In the genomic region with DNA sequence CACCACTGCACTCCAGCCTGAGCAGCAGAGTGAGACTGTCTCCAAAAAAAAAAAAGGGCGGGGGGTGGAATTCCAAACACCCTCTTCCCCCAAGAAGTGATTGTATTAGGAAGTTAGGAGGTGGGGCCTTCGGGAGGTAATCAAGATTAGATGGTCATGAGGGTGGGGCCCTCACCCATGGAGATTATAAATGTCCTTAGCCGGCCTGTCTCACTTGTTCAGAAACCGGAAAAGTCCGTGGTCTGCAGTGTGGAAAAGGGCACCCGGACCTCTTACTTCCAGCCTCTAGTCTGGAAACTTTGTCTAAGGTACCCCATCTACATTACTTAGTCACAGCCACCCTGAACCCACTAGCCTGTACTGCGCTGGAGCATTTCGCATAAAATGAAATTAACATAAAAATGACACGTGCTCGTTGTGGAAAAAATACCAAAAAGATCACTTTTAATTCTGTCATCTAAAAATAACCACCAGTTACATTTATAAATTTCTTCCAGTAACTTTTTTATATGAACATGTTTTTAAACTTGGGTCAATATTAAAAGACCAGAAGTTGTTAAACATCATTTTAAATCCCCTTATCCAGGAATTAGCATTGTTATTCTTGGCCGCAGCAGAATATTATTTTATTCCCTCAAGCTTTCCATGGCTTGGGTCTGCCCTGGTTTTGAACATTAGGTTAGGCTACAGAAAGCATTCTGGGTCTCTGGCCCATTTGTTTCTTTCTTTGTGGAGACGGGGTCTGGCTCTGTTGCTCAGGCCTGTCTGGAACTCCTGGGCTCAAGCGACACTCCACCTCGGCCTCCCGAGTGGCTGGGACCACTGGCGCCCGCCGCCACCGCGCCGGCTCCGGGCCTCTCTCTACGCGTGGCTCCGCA, we compare ENCODE assay signal across 7 cellular contexts. TPM values are rescaled to one million over a fixed set of nuclear protein-coding genes. Genes with fewer than 3 reads are reported as not detected.
A peak's percentile ranks its signal among the peaks of the same experiment; 100 is the strongest.
DNase-seq lines count a peak whose midpoint lies in the region; ATAC-seq and TF ChIP-seq lines count a peak whose summit lies in the region.

No MANE protein-coding gene starts in this region.

- H3K27ac Mint-ChIP-seq in nephron progenitor cell, result peak overlapping the region; percentile 100

- CTCF ChIA-PET in HCT116 (lab: Charles Lee), result interaction anchor here (1.0 kb wide), 1 partner anchor 239 kb away, joined by 4 read pairs; no protein-coding TSS in a partner anchor

- H3K27me3 Mint-ChIP-seq in nephron progenitor cell (ENCODE audit: low read depth, poor library complexity), result no peaks in the 10 kb centered on the region

- peak overlapping the region; percentile 95 for H3K4me3 Mint-ChIP-seq in nephron progenitor cell

- H3K79me2 ChIP-seq in HCT116 (ENCODE audit: insufficient read depth, low read length), result peaks cover 49% of the 10 kb centered on the region

- H3K36me3 ChIP-seq in HCT116 (ENCODE audit: control insufficient read depth in 1 of 2, insufficient read depth in 2 of 2, low read length in 2 of 2) (peaks cover 7 to 17% of the 10 kb centered on the region in 2 experiments), SK-N-MC (ENCODE audit: insufficient read depth, low read length) (peaks cover 27% of the 10 kb centered on the region)
- H3K36me3 ChIP-seq in effector memory CD4-positive, alpha-beta T cell (ENCODE audit: control insufficient read depth, insufficient read depth, low read length), result no peaks in the 10 kb centered on the region

- TSS peak; percentile 87 for BruUV-seq in HCT116 (replicated peaks; lab: Mats Ljungman, UMichigan)

- H3K4me1 ChIP-seq in HCT116 (ENCODE audit: control insufficient read depth in 1 of 2, insufficient read depth in 2 of 2, low read length in 2 of 2), result peaks cover 15 to 36% of the 10 kb centered on the region in 2 experiments
- H3K4me1 ChIP-seq in effector memory CD4-positive, alpha-beta T cell (ENCODE audit: control insufficient read depth, insufficient read depth, low read length, poor library complexity, severe bottlenecking), result peaks cover 22% of the 10 kb centered on the region

- peaks cover 47% of the 10 kb centered on the region for H3K4me1 Mint-ChIP-seq in nephron progenitor cell

- H3K36me3 Mint-ChIP-seq in nephron progenitor cell (ENCODE audit: low read depth), result peaks cover 25% of the 10 kb centered on the region

- intact Hi-C loops in HCT116 (cut with micrococcal nuclease), result loop anchor here (10.0 kb wide), 1 partner anchor 795 kb away; no protein-coding TSS in a partner anchor

- RAD21 ChIA-PET in HCT116 (lab: Charles Lee; ENCODE audit: low non-redundant PET in 1 of 2, low total read pairs in 2 of 2, uncharacterized antibody in 2 of 2, unreplicated experiment in 2 of 2), result no interaction called here

- H3K9me3 ChIP-seq in HCT116 (ENCODE audit: control insufficient read depth in 1 of 2, insufficient read depth in 1 of 2, low read depth in 1 of 2, low read length in 2 of 2) (no peaks in the 10 kb centered on the region), SK-N-MC (ENCODE audit: low read depth, low read length) (no peaks in the 10 kb centered on the region)
- H3K9me3 ChIP-seq in effector memory CD4-positive, alpha-beta T cell (ENCODE audit: control insufficient read depth, low read length), result no peaks in the 10 kb centered on the region

- no peaks in the 10 kb centered on the region for H3K27me3 ChIP-seq in HCT116 (ENCODE audit: insufficient read depth, low read length)
- no peaks in the 10 kb centered on the region for H3K27me3 ChIP-seq in effector memory CD4-positive, alpha-beta T cell (replicated peaks; ENCODE audit: control insufficient read depth, insufficient read depth, low read length, poor library complexity, severe bottlenecking)

- peaks cover 30% of the 10 kb centered on the region; the same call in 1 of the 2 replicates for H4K20me1 ChIP-seq in HCT116 (ENCODE audit: insufficient read depth)

- TF ChIP-seq RAD21 in HCT116 (IDR thresholded peaks at IDR 0.05; ENCODE audit: low read depth), result no peak

- H2AFZ ChIP-seq in HCT116 (ENCODE audit: low read depth, low read length, poor library complexity, severe bottlenecking), result no peak overlapping the region

- DNase-seq in HCT116 (ENCODE audit: low read depth, low spot score), result peak; percentile 41
- no peak for DNase-seq in SK-N-MC (ENCODE audit: low read depth, low spot score)
- no peak for DNase-seq in effector memory CD4-positive, alpha-beta T cell
- DNase-seq in nephron progenitor cell, result no peak
- DNase-seq in DMS79 (lab: John Stamatoyannopoulos, UW), result no peak
- no peak for DNase-seq in NOMO-1 treated with DMSO at 0.1 percent for 48 hours (lab: John Stamatoyannopoulos, UW; ENCODE audit: unreplicated experiment)

- POLR2A ChIA-PET in HCT116 (lab: Charles Lee), result interaction anchor here (0.8 to 1.0 kb wide), 2 partner anchors 9 to 136 kb away, joined by 3 to 4 read pairs; a partner anchor contains a TSS

- H3K27ac ChIP-seq in HCT116 (ENCODE audit: low read depth, low read length) (peak overlapping the region; percentile 94), SK-N-MC (peak overlapping the region; percentile 98)
- peak overlapping the region; percentile 99 for H3K27ac ChIP-seq in effector memory CD4-positive, alpha-beta T cell (ENCODE audit: insufficient read depth, low read length, poor library complexity, severe bottlenecking)

- no peaks in the 10 kb centered on the region for H3K9me2 ChIP-seq in HCT116 (ENCODE audit: insufficient read depth)

- H3K4me3 ChIP-seq in HCT116 (replicated peaks in 1 of 2; ENCODE audit: low read depth in 1 of 2, low read length in 2 of 2), result peak overlapping the region; percentile 78 to 93
- peak overlapping the region; percentile 95 for H3K4me3 ChIP-seq in SK-N-MC
- H3K4me3 ChIP-seq in effector memory CD4-positive, alpha-beta T cell (ENCODE audit: insufficient read depth, low read depth, low read length, poor library complexity, severe bottlenecking), result peak overlapping the region; percentile 72

- TF ChIP-seq CTCF in HCT116 (IDR thresholded peaks at IDR 0.05 in 2 of 3, conservative IDR thresholded peaks at IDR 0.05 in 1 of 3; ENCODE audit: borderline replicate concordance in 1 of 3, insufficient read depth in 1 of 3, low read depth in 2 of 3, low read length in 2 of 3) (no peak), nephron progenitor cell (IDR thresholded peaks at IDR 0.05) (no peak)

- TF ChIP-seq POLR2A in HCT116 (IDR thresholded peaks at IDR 0.05; ENCODE audit: borderline replicate concordance, extremely low read depth, insufficient read depth, insufficient read length), result peak; percentile 56

- H3K9me3 Mint-ChIP-seq in nephron progenitor cell, result peaks cover 5% of the 10 kb centered on the region

- ATAC-seq in HCT116, result peak; percentile 8; the same call in 1 of the 2 replicates
- ATAC-seq in HG03039 (IDR thresholded peaks at IDR 0.05; ENCODE audit: unreplicated experiment), result no peak

- H3K4me2 ChIP-seq in HCT116 (ENCODE audit: low read length), result peak overlapping the region; percentile 82

- H3K9ac ChIP-seq in HCT116 (ENCODE audit: low read length) (peak overlapping the region; percentile 95), SK-N-MC (ENCODE audit: insufficient read length) (peak overlapping the region; percentile 99)

TF ChIP-seq in HCT116, 20 proteins besides CTCF, POLR2A, EP300 and RAD21:
- peak; percentile 78 for TF ChIP-seq POLR2AphosphoS5 (IDR thresholded peaks at IDR 0.05; ENCODE audit: low read depth, low read length)
- no peak for TF ChIP-seq SP1 (IDR thresholded peaks at IDR 0.05; ENCODE audit: low read depth)

RNA-seq across cellular contexts. Expression of a gene that starts 1.1 kb away (rescaled TPM):
- total RNA-seq in HCT116 (2021; ENCODE audit: unreplicated experiment), result 242 TPM
- polyA plus RNA-seq in HCT116 (2012), result 384 and 475 TPM in 2 replicates

RNA-seq across cellular contexts. Expression of a gene that starts 8.5 kb away (rescaled TPM):
- 41.6 TPM for total RNA-seq in HCT116 (2021; ENCODE audit: unreplicated experiment)
- polyA plus RNA-seq in HCT116 (2012), result 25.7 and 27.3 TPM in 2 replicates
